ENCODE assay signal across 16 cellular contexts in the genomic region with DNA sequence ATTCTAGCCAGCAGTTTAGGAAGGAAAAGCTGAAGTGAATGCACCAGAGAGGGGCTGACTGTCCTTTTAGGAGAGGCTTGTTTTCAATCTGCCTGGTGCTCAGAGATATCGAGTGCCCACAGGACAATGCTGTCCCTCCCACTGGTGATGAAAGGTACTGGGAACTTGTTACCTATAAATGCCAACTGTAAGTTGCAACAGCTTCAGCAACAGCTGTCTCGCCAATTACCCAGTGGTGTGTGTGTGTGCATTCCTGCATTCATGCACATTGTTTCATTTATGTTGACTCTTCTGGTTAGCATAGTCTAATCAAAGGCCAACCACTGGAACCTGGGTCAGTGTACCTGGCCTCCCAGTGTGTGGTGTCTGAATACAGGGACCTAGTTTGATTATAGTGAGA.
A peak's percentile ranks its signal among the peaks of the same experiment; 100 is the strongest.
DNase-seq lines count a peak whose midpoint lies in the region; TF ChIP-seq lines count a peak whose summit lies in the region.
"Had no signal": no experiment of that assay in that cellular context is flagged by ENCODE, and none has a peak within 500 bp of the region (broad histone marks: within the 10 kb centered on the region; RNA-seq: fewer than 3 reads in every experiment).

No MANE protein-coding gene starts in this region.

- H3K4me1 ChIP-seq in cardiac muscle cell (ENCODE audit: low read depth) (peaks cover 19% of the 10 kb centered on the region), neural progenitor cell (peaks cover 20% of the 10 kb centered on the region)

- H3K27me3 ChIP-seq in cardiac muscle cell (no peaks in the 10 kb centered on the region), neural progenitor cell (no peaks in the 10 kb centered on the region)
- H3K27me3 ChIP-seq: left lung had no signal

- no peak for TF ChIP-seq CTCF in cardiac muscle cell (IDR thresholded peaks at IDR 0.05; ENCODE audit: low read depth, low read length)
- no peak for TF ChIP-seq CTCF in neural progenitor cell (IDR thresholded peaks at IDR 0.05)
- TF ChIP-seq CTCF in glutamatergic neuron (IDR thresholded peaks at IDR 0.05; ENCODE audit: partially characterized antibody, unreplicated experiment): no peak

- peaks cover 28% of the 10 kb centered on the region for H3K4me1 Mint-ChIP-seq in neural progenitor cell
- no peaks in the 10 kb centered on the region for H3K4me1 Mint-ChIP-seq in glutamatergic neuron (ENCODE audit: low read depth, unreplicated experiment)
- H3K4me1 Mint-ChIP-seq: activated CD4-positive, alpha-beta T cell treated with anti-CD3 and anti-CD28 coated beads, Interleukin-2, amount 10 ng/mL, durations not matched to agents 24 days and 14 days; activated T-helper 17 cell treated with anti-CD3 and anti-CD28 coated beads, Interleukin-2, amount 50 U/mL, for 72 hours had no signal

- no peaks in the 10 kb centered on the region for H3K9me3 ChIP-seq in cardiac muscle cell (ENCODE audit: low read depth)
- no peaks in the 10 kb centered on the region for H3K9me3 ChIP-seq in neural progenitor cell (ENCODE audit: low read depth)
- H3K9me3 ChIP-seq: left lung had no signal

- H3K36me3 ChIP-seq in cardiac muscle cell (no peaks in the 10 kb centered on the region), neural progenitor cell (no peaks in the 10 kb centered on the region)
- H3K36me3 ChIP-seq: left lung had no signal

- H3K27ac Mint-ChIP-seq in neural progenitor cell (peak overlapping the region; percentile 34), glutamatergic neuron (ENCODE audit: unreplicated experiment) (no peak overlapping the region)
- H3K27ac Mint-ChIP-seq: activated CD4-positive, alpha-beta T cell treated with anti-CD3 and anti-CD28 coated beads, Interleukin-2, amount 10 ng/mL, durations not matched to agents 24 days and 14 days; activated T-helper 17 cell treated with anti-CD3 and anti-CD28 coated beads, Interleukin-2, amount 50 U/mL, for 72 hours had no signal

- no peak overlapping the region for H3K4me3 Mint-ChIP-seq in neural progenitor cell
- no peak overlapping the region for H3K4me3 Mint-ChIP-seq in glutamatergic neuron (ENCODE audit: unreplicated experiment)
- H3K4me3 Mint-ChIP-seq: activated CD4-positive, alpha-beta T cell treated with anti-CD3 and anti-CD28 coated beads, Interleukin-2, amount 10 ng/mL, durations not matched to agents 24 days and 14 days; activated T-helper 17 cell treated with anti-CD3 and anti-CD28 coated beads, Interleukin-2, amount 50 U/mL, for 72 hours had no signal

- H3K36me3 Mint-ChIP-seq in neural progenitor cell (peaks cover 7% of the 10 kb centered on the region), glutamatergic neuron (ENCODE audit: unreplicated experiment) (no peaks in the 10 kb centered on the region)

- H3K27me3 Mint-ChIP-seq in neural progenitor cell (ENCODE audit: insufficient read depth, low read depth) (peaks cover 2% of the 10 kb centered on the region), glutamatergic neuron (ENCODE audit: unreplicated experiment) (peaks cover 3% of the 10 kb centered on the region)
- H3K27me3 Mint-ChIP-seq: activated CD4-positive, alpha-beta T cell treated with anti-CD3 and anti-CD28 coated beads, Interleukin-2, amount 10 ng/mL, durations not matched to agents 24 days and 14 days had no signal

- H3K79me2 ChIP-seq in neural progenitor cell (ENCODE audit: low read depth): no peaks in the 10 kb centered on the region

- H3K4me3 ChIP-seq in cardiac muscle cell: no peak overlapping the region
- H3K4me3 ChIP-seq in neural progenitor cell: no peak overlapping the region
- H3K4me3 ChIP-seq: left lung had no signal

- no peak overlapping the region for H2AFZ ChIP-seq in neural progenitor cell (replicated peaks)

- in situ Hi-C loops in ACHN (cut with HindIII; ENCODE audit: low pct_ligation_motif_present, low pct_unique_long_range_greater_than_20kb, low sequenced_read_pairs): no loop called here

- no peaks in the 10 kb centered on the region for H4K20me1 ChIP-seq in neural progenitor cell (ENCODE audit: low read depth)

- no peak overlapping the region for H3K9ac ChIP-seq in neural progenitor cell

- H3K4me2 ChIP-seq in neural progenitor cell: no peak overlapping the region

- peaks cover 6% of the 10 kb centered on the region for H3F3A ChIP-seq in neural progenitor cell (ENCODE audit: low read depth)

- H3K27ac ChIP-seq in cardiac muscle cell (no peak overlapping the region), neural progenitor cell (no peak overlapping the region)
- H3K27ac ChIP-seq: 22Rv1, left lung had no signal

- DNase-seq in DMS 273 (lab: John Stamatoyannopoulos, UW; ENCODE audit: unreplicated experiment): peak; percentile 58
- DNase-seq in DMS 273 treated with DMSO at 0.1 percent for 48 hours (lab: John Stamatoyannopoulos, UW): no peak
- peak; percentile 1 for DNase-seq in NCI-H526 treated with DMSO at 0.1 percent for 48 hours (lab: John Stamatoyannopoulos, UW)
- peak; percentile 15 to 26 for DNase-seq in cardiac muscle cell (ENCODE audit: low read depth in 1 of 2, low spot score in 1 of 2)
- DNase-seq in neural progenitor cell (ENCODE audit: low spot score): peak; percentile 18
- DNase-seq in glutamatergic neuron: no peak
- no peak for DNase-seq in activated T-cell treated with anti-CD3 and anti-CD28 coated beads for 4 hours
- no peak for DNase-seq in ACHN
- DNase-seq: activated CD4-positive, alpha-beta T cell treated with anti-CD3 and anti-CD28 coated beads, Interleukin-2, amount 10 ng/mL, durations not matched to agents 24 days and 14 days; Karpas-422; left lung; NCI-H510A; substantia nigra; SW 1271 had no signal

- H3K9me3 Mint-ChIP-seq in neural progenitor cell: peaks cover 17% of the 10 kb centered on the region
- peaks cover 2% of the 10 kb centered on the region for H3K9me3 Mint-ChIP-seq in glutamatergic neuron (ENCODE audit: unreplicated experiment)
- H3K9me3 Mint-ChIP-seq: activated CD4-positive, alpha-beta T cell treated with anti-CD3 and anti-CD28 coated beads, Interleukin-2, amount 10 ng/mL, durations not matched to agents 24 days and 14 days; activated T-helper 17 cell treated with anti-CD3 and anti-CD28 coated beads, Interleukin-2, amount 50 U/mL, for 72 hours had no signal

Comparison
In these comparisons a context has a peak if more than half of its experiments do, and no peak if none do; other contexts are left out.
1. DNase-seq: peak in DMS 273 (single experiment), NCI-H526 treated with DMSO at 0.1 percent for 48 hours (single experiment), cardiac muscle cell (2 of 2) and neural progenitor cell (single experiment); none in DMS 273 treated with DMSO at 0.1 percent for 48 hours (single experiment), glutamatergic neuron (single experiment), activated T-cell treated with anti-CD3 and anti-CD28 coated beads for 4 hours (single experiment) and ACHN (single experiment).